ENCODE assay signal across 8 cellular contexts in the genomic region with DNA sequence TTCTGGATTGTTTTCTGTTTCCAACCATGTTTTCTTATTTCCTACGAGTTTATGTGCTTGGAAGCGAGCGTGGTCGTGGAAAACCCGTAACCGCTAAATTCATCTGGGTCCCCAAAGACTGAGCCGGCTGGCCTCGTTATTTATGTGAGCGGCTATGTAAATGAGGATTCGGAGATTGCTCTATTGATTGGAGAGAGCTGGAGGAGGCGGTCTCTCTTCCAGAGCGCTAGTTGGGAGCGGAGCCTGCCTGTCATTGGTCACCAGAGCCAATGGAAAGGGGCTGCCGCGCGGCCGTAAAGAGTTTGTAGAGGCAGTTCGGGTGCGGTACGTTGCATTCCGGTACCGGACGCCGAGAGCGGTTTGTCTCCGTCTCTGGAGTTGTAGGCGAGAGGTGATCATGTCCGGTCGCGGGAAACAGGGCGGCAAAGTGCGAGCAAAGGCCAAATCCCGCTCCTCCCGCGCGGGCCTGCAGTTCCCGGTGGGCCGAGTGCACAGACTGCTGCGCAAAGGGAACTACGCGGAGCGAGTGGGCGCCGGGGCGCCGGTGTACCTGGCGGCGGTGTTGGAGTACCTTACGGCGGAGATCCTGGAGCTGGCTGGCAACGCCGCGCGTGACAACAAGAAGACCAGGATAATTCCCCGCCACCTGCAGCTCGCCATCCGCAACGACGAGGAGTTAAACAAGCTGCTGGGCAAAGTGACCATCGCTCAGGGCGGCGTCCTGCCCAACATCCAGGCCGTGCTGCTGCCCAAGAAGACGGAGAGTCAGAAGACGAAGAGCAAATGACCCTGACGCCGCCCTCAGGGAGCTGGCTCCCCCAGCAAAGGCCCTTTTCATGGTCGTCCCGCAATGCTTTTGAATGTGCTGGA. TPM values are rescaled to one million over a fixed set of nuclear protein-coding genes. Genes with fewer than 3 reads are reported as not detected.
DNase-seq lines count a peak whose midpoint lies in the region; ATAC-seq, FAIRE-seq and TF ChIP-seq lines count a peak whose summit lies in the region.

No MANE protein-coding gene starts in this region.

- peaks cover 38% of the 10 kb centered on the region for H3K4me1 Mint-ChIP-seq in nephron

- TF ChIP-seq RAD21 in A549 (conservative IDR thresholded peaks at IDR 0.05 in 1 of 2, IDR thresholded peaks at IDR 0.05 in 1 of 2), result no peak

- H3K27ac Mint-ChIP-seq in nephron, result peak overlapping the region; percentile 95 to 100 (median 98)

- H3K4me1 ChIP-seq in A549, result peaks cover 26% of the 10 kb centered on the region

- POLR2A ChIA-PET in A549 (lab: Yijun Ruan, JAX), result interaction anchor here (1.0 to 3.9 kb wide), 10 partner anchors 8 to 221 kb away, joined by 3 to 44 read pairs (median 4); partner anchors contain the start of genes C12orf60 and WBP11

- CTCF ChIA-PET in A549 (lab: Yijun Ruan, JAX), result interaction anchor here (0.6 to 5.9 kb wide), 9 partner anchors 10 to 495 kb away, joined by 3 to 28 read pairs (median 3); partner anchors contain the start of gene RERG

- peak overlapping the region; percentile 83 to 94 for H3K27ac ChIP-seq in A549

- H3K9me3 ChIP-seq in A549, result no peaks in the 10 kb centered on the region

- TF ChIP-seq CTCF in A549 (IDR thresholded peaks at IDR 0.05), result no peak
- no peak for TF ChIP-seq CTCF in fibroblast of villous mesenchyme (IDR thresholded peaks at IDR 0.05; ENCODE audit: insufficient read depth, low read depth, low read length)
- TF ChIP-seq CTCF in nephron (IDR thresholded peaks at IDR 0.05; ENCODE audit: unreplicated experiment in 3 of 3), result no peak

- peak; percentile 97 for TF ChIP-seq POLR2A in A549 (IDR thresholded peaks at IDR 0.05; ENCODE audit: low read length)

- no peak for FAIRE-seq in A549 (lab: Jason Lieb, UNC)

- H3K4me3 ChIP-seq in A549 (peak overlapping the region; percentile 78), fibroblast of villous mesenchyme (ENCODE audit: low read depth, low read length) (peak overlapping the region; percentile 84)

- H3K9me3 Mint-ChIP-seq in nephron, result no peaks in the 10 kb centered on the region

- DNase-seq in A549 (ENCODE audit: low read depth in 1 of 2, low spot score in 1 of 2), result peak; percentile 97 to 98
- DNase-seq in RPMI7951 (ENCODE audit: low read depth), result peak; percentile 88
- DNase-seq in activated gamma-delta T cell (lab: John Stamatoyannopoulos, UW), result peak; percentile 71
- DNase-seq in fibroblast of villous mesenchyme (ENCODE audit: low read depth), result peak; percentile 97
- peak; percentile 87 for DNase-seq in stimulated activated naive CD4-positive, alpha-beta T cell treated with Interleukin-2 at 50 U/mL for 16 hours (lab: John Stamatoyannopoulos, UW)

- H3K4me2 ChIP-seq in A549, result peak overlapping the region; percentile 79

- no peak for TF ChIP-seq EP300 in A549 (IDR thresholded peaks at IDR 0.05)

- peak overlapping the region; percentile 95 to 99 (median 97) for H3K4me3 Mint-ChIP-seq in nephron

- ATAC-seq in A549, result peak; percentile 68 to 85
- ATAC-seq in GM18907 (IDR thresholded peaks at IDR 0.05; ENCODE audit: unreplicated experiment), result peak; percentile 64
- ATAC-seq in HG03139 (IDR thresholded peaks at IDR 0.05; ENCODE audit: unreplicated experiment), result peak; percentile 49

- H3K27me3 Mint-ChIP-seq in nephron (ENCODE audit: low read depth), result no peaks in the 10 kb centered on the region

- no peaks in the 10 kb centered on the region for H3K36me3 Mint-ChIP-seq in nephron (ENCODE audit: low read depth)

- 3% methylated on average over 46 of the region's 69 CpGs for WGBS in A549 (ENCODE audit: missing lambda C conversion rate)

TF ChIP-seq in A549, 52 proteins besides CTCF, POLR2A, EP300 and RAD21 (continues in another document):
- TF ChIP-seq ZC3H11A (IDR thresholded peaks at IDR 0.05) (0 out of 2 replicates have a peak, but pooled peaks have one; percentile 1), EHMT2 (IDR thresholded peaks at IDR 0.05; ENCODE audit: low read depth) (no peak), PHF8 (IDR thresholded peaks at IDR 0.05; ENCODE audit: borderline replicate concordance, low read depth) (peak; percentile 87), BHLHE40 (IDR thresholded peaks at IDR 0.05; ENCODE audit: low read depth, low read length) (no peak), HOXB13 (CRISPR knock-in tag; IDR thresholded peaks at IDR 0.05; ENCODE audit: low read depth) (no peak), FOXS1 (CRISPR knock-in tag; IDR thresholded peaks at IDR 0.05) (no peak), RFX5 (IDR thresholded peaks at IDR 0.05) (peak; percentile 19; the same call in 1 of the 2 replicates), MAX (IDR thresholded peaks at IDR 0.05) (peak; percentile 54; the same call in 1 of the 2 replicates), TP53 (CRISPR knock-in tag; IDR thresholded peaks at IDR 0.05) (no peak), MAFK (IDR thresholded peaks at IDR 0.05; ENCODE audit: partially characterized antibody) (no peak), EHF (CRISPR knock-in tag; IDR thresholded peaks at IDR 0.05) (no peak), HES2 (IDR thresholded peaks at IDR 0.05) (no peak), TFCP2L1 (CRISPR knock-in tag; IDR thresholded peaks at IDR 0.05) (no peak), RCOR1 (IDR thresholded peaks at IDR 0.05; ENCODE audit: low read depth, low read length) (no peak), JUN (IDR thresholded peaks at IDR 0.05) (peak; percentile 64 to 78; a peak in 4 of 5 replicates), POLR2AphosphoS2 (conservative IDR thresholded peaks at IDR 0.05; ENCODE audit: low read length) (no peak), RNF2 (IDR thresholded peaks at IDR 0.05; ENCODE audit: borderline replicate concordance, low read depth) (no peak), FOSB (CRISPR knock-in tag; IDR thresholded peaks at IDR 0.05) (no peak), KDM5A (IDR thresholded peaks at IDR 0.05) (no peak), JUNB (IDR thresholded peaks at IDR 0.05) (no peak), CEBPB (IDR thresholded peaks at IDR 0.05) (no peak), MYC (IDR thresholded peaks at IDR 0.05; ENCODE audit: borderline replicate concordance, low read length) (no peak)
- TF ChIP-seq, protein P1, sequence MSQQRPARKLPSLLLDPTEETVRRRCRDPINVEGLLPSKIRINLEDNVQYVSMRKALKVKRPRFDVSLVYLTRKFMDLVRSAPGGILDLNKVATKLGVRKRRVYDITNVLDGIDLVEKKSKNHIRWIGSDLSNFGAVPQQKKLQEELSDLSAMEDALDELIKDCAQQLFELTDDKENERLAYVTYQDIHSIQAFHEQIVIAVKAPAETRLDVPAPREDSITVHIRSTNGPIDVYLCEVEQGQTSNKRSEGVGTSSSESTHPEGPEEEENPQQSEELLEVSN (IDR thresholded peaks at IDR 0.05; ENCODE audit: borderline replicate concordance, low read depth), result 0 out of 2 replicates have a peak, but pooled peaks have one; percentile 59
- TF ChIP-seq, protein P2, sequence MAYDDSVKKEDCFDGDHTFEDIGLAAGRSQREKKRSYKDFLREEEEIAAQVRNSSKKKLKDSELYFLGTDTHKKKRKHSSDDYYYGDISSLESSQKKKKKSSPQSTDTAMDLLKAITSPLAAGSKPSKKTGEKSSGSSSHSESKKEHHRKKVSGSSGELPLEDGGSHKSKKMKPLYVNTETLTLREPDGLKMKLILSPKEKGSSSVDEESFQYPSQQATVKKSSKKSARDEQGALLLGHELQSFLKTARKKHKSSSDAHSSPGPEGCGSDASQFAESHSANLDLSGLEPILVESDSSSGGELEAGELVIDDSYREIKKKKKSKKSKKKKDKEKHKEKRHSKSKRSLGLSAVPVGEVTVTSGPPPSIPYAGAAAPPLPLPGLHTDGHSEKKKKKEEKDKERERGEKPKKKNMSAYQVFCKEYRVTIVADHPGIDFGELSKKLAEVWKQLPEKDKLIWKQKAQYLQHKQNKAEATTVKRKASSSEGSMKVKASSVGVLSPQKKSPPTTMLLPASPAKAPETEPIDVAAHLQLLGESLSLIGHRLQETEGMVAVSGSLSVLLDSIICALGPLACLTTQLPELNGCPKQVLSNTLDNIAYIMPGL (CRISPR knock-in tag; IDR thresholded peaks at IDR 0.05; ENCODE audit: borderline replicate concordance), result no peak; the same call in 1 of the 2 replicates

RNA-seq across cellular contexts. Expression of gene WBP11, which starts 29.0 kb away (rescaled TPM):
- polyA plus RNA-seq in A549 (2011; rRNA removed) (32.1 and 50.3 TPM in 2 replicates), A549 (2017; fragmentation: RNase III; extraction: RNeasy Plus Mini Kit Qiagen cat#74134 plus additional on column Dnase treatment) (45.7 to 52.2 TPM (median 50.3 TPM) in 3 replicates)
- polyA plus RNA-seq in A549 (2012; cell fraction: cytosol; rRNA removed), result 26.9 and 30.3 TPM in 2 replicates
- polyA plus RNA-seq in A549 (2012; cell fraction: nucleus; rRNA removed), result 26.0 and 29.9 TPM in 2 replicates
- 16.0 and 19.2 TPM in 2 replicates for polyA minus RNA-seq in A549 (2011; rRNA and poly(A)+ RNA removed)
- total RNA-seq in RPMI7951 (2014; rRNA removed; shearing (Covaris generic)), result 23.9 and 31.6 TPM in 2 replicates
- total RNA-seq in fibroblast of villous mesenchyme, result 11.0 and 15.5 TPM in 2 replicates

RNA-seq across cellular contexts. Expression of gene C12orf60, which starts 29.2 kb away (rescaled TPM):
- polyA plus RNA-seq in A549 (2011; rRNA removed), result 4.8 and 5.5 TPM in 2 replicates
- polyA plus RNA-seq in A549 (2012; cell fraction: cytosol; rRNA removed), result 0.90 and 1.0 TPM in 2 replicates
- polyA plus RNA-seq in A549 (2012; cell fraction: nucleus; rRNA removed), result 0.67 and 0.81 TPM in 2 replicates
- 2.0 to 2.4 TPM (median 2.2 TPM) in 3 replicates for polyA plus RNA-seq in A549 (2017; fragmentation: RNase III; extraction: RNeasy Plus Mini Kit Qiagen cat#74134 plus additional on column Dnase treatment)
- 1.9 and 3.4 TPM in 2 replicates for polyA minus RNA-seq in A549 (2011; rRNA and poly(A)+ RNA removed)
- total RNA-seq in RPMI7951 (2014; rRNA removed; shearing (Covaris generic)), result 1.8 and 3.3 TPM in 2 replicates
- total RNA-seq in fibroblast of villous mesenchyme, result 0.32 and 0.86 TPM in 2 replicates

RNA-seq across cellular contexts. Expression of gene SMCO3, which starts 39.7 kb away (rescaled TPM):
- polyA plus RNA-seq in A549 (2011; rRNA removed) (0.06 TPM in 1 of 2 replicates, not detected in the other), A549 (2017; fragmentation: RNase III; extraction: RNeasy Plus Mini Kit Qiagen cat#74134 plus additional on column Dnase treatment) (not detected in 3 replicates)
- not detected in 2 replicates for polyA plus RNA-seq in A549 (2012; cell fraction: cytosol; rRNA removed)
- not detected in 2 replicates for polyA plus RNA-seq in A549 (2012; cell fraction: nucleus; rRNA removed)
- polyA minus RNA-seq in A549 (2011; rRNA and poly(A)+ RNA removed), result not detected in 2 replicates
- not detected in 2 replicates for total RNA-seq in RPMI7951 (2014; rRNA removed; shearing (Covaris generic))
- under 0.01 and 0.32 TPM in 2 replicates for total RNA-seq in fibroblast of villous mesenchyme

Comparison
In these comparisons a context has a peak if more than half of its experiments do, and no peak if none do; other contexts are left out.
1. Peak in every context shown above with its lines: DNase-seq, ATAC-seq, H3K4me3 ChIP-seq and H3K27ac ChIP-seq.